9 cellular contexts compared by ENCODE assay signal in the genomic region with DNA sequence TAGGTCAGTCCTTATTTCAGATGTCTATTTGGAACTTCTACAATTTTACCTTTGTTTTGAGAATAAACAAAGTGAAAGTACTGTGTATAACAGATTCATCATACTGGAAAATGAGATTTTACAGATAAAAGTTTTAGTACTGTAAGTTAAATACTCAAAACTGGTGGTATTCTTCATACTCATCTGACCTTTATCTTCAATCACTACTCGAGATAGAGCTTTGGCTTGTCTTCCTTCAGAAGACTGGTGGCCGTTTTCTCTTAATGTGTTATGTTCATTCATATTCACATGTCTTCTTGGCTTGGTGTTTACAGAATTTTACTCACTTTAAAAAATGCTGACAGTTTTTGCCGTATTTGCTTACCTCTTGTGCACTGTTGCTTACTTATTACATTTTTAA. TPM values are rescaled to one million over a fixed set of nuclear protein-coding genes. Genes with fewer than 3 reads are reported as not detected.
DNase-seq lines count a peak whose midpoint lies in the region; ATAC-seq and TF ChIP-seq lines count a peak whose summit lies in the region.
"Had no signal": no experiment of that assay in that cellular context is flagged by ENCODE, and none has a peak within 500 bp of the region (broad histone marks: within the 10 kb centered on the region; RNA-seq: fewer than 3 reads in every experiment).

No MANE protein-coding gene starts in this region.

- H3K4me1 ChIP-seq in right atrium auricular region (peaks cover 0 to 57% of the 10 kb centered on the region in 2 donors), aorta (ENCODE audit: control insufficient read depth in 1 of 2, insufficient read depth in 2 of 2, low read length in 2 of 2) (peaks cover 3 to 5% of the 10 kb centered on the region in 2 donors)

- H3K27me3 ChIP-seq in right atrium auricular region (no peaks in the 10 kb centered on the region), aorta (ENCODE audit: control insufficient read depth in 1 of 2, insufficient read depth in 2 of 2, low read length in 1 of 2) (peaks cover 0 to 2% of the 10 kb centered on the region in 2 donors)

- H3K27me3 Mint-ChIP-seq in activated naive CD8-positive, alpha-beta T cell: no peaks in the 10 kb centered on the region
- no peaks in the 10 kb centered on the region for H3K27me3 Mint-ChIP-seq in memory B cell

- 5 to 7% methylated on average over 3 of the region's 3 CpGs for WGBS in aorta, 2 donors

- H3K9me3 ChIP-seq in right atrium auricular region (no peaks in the 10 kb centered on the region), aorta (ENCODE audit: control insufficient read depth, low read length) (no peaks in the 10 kb centered on the region)

- no peak for DNase-seq in right atrium auricular region (ENCODE audit: low spot score)
- DNase-seq in left cardiac atrium: no peak
- DNase-seq in memory B cell (ENCODE audit: low spot score in 2 of 2): no peak
- DNase-seq in aorta: no peak
- no peak for DNase-seq in iPS-NIHi11 (ENCODE audit: low spot score)
- DNase-seq: activated CD4-positive, CD25-positive, alpha-beta regulatory T cell treated with anti-CD3 and anti-CD28 coated beads, Interleukin-2, amount 50 U/mL, for 72 hours had no signal

- H3K36me3 Mint-ChIP-seq in activated naive CD8-positive, alpha-beta T cell: peaks cover 9% of the 10 kb centered on the region
- H3K36me3 Mint-ChIP-seq in memory B cell: peaks cover 10% of the 10 kb centered on the region

- H3K4me3 ChIP-seq in right atrium auricular region: peak overlapping the region; percentile 11 to 99
- H3K4me3 ChIP-seq in aorta (ENCODE audit: low read length in 2 of 2): peak overlapping the region; percentile 81 to 91

- intact Hi-C loops in left cardiac atrium (cut with DNase I) (loop anchor here in 1 of 2 donors (5.0 kb wide), 1 partner anchor 204 kb away; no protein-coding TSS in a partner anchor), aorta (cut with DNase I) (loop anchor here in 1 of 2 donors (5.0 kb wide), 2 partner anchors 46 to 81 kb away; no protein-coding TSS in a partner anchor)

- ATAC-seq in left cardiac atrium: no peak
- ATAC-seq in memory B cell (ENCODE audit: low read depth): no peak
- no peak for ATAC-seq in aorta (ENCODE audit: low FRiP score)
- ATAC-seq in GM18511 (IDR thresholded peaks at IDR 0.05; ENCODE audit: unreplicated experiment): no peak
- ATAC-seq in GM21619 (IDR thresholded peaks at IDR 0.05; ENCODE audit: unreplicated experiment): no peak

- H3K27ac ChIP-seq in right atrium auricular region (peak overlapping the region in 1 of 2 donors; percentile 93), aorta (ENCODE audit: low read depth in 1 of 2, low read length in 2 of 2) (no peak overlapping the region)

- no peaks in the 10 kb centered on the region for H3K9me3 Mint-ChIP-seq in activated naive CD8-positive, alpha-beta T cell (ENCODE audit: low read depth)
- no peaks in the 10 kb centered on the region for H3K9me3 Mint-ChIP-seq in memory B cell

- peaks cover 43% of the 10 kb centered on the region for H3K4me1 Mint-ChIP-seq in activated naive CD8-positive, alpha-beta T cell (ENCODE audit: low read depth)
- H3K4me1 Mint-ChIP-seq in memory B cell: peaks cover 23% of the 10 kb centered on the region

- no peaks in the 10 kb centered on the region for H3K36me3 ChIP-seq in right atrium auricular region
- no peaks in the 10 kb centered on the region for H3K36me3 ChIP-seq in aorta (ENCODE audit: control insufficient read depth in 1 of 2, insufficient read depth in 2 of 2, low read length in 1 of 2)

- H3K27ac Mint-ChIP-seq in activated naive CD8-positive, alpha-beta T cell: peak overlapping the region; percentile 88
- H3K27ac Mint-ChIP-seq in memory B cell: peak overlapping the region; percentile 97

- TF ChIP-seq CTCF in right atrium auricular region (IDR thresholded peaks at IDR 0.05): no peak

- peak overlapping the region; percentile 100 for H3K4me3 Mint-ChIP-seq in activated naive CD8-positive, alpha-beta T cell
- peak overlapping the region; percentile 98 for H3K4me3 Mint-ChIP-seq in memory B cell

RNA-seq across cellular contexts. Expression of gene SPOPL, which starts 2.1 kb away (rescaled TPM):
- total RNA-seq in right atrium auricular region: 10 to 100 TPM; 12.1 to 14.4 TPM
- total RNA-seq in left cardiac atrium: 10 to 100 TPM; 14.8 to 17.3 TPM
- total RNA-seq in aorta: 10 to 100 TPM; 38.8 to 39.9 TPM
- 10 to 100 TPM in 1 of 2 donors, 1 to 10 TPM in 1; 9.1 to 24.9 TPM for polyA plus RNA-seq in aorta
